In genomic region chr12:51869931-51870330, GRCh38 we compare ENCODE assay signal across 17 cellular contexts. TPM values are rescaled to one million over a fixed set of nuclear protein-coding genes. Genes with fewer than 3 reads are reported as not detected.
DNase-seq lines count a peak whose midpoint lies in the region; ATAC-seq and TF ChIP-seq lines count a peak whose summit lies in the region.
"Had no signal": no experiment of that assay in that cellular context is flagged by ENCODE, and none has a peak within 500 bp of the region (broad histone marks: within the 10 kb centered on the region; RNA-seq: fewer than 3 reads in every experiment).

No MANE protein-coding gene starts in this region.

- DNase-seq in H7 (peak; percentile 49), WTC11 (ENCODE audit: low spot score) (no peak), mesothelial cell of epicardium (ENCODE audit: low spot score in 2 of 2, unreplicated experiment in 2 of 2) (no peak), tibial nerve (ENCODE audit: low spot score in 2 of 2) (no peak), MM.1S (no peak), KG1 (lab: John Stamatoyannopoulos, UW) (no peak), pons (ENCODE audit: low spot score) (no peak)
- DNase-seq: activated CD4-positive, alpha-beta memory T cell treated with anti-CD3 and anti-CD28 coated beads, Interleukin-2, amount 10 ng/mL, durations not matched to agents 7 days and 5 days; NCI-H2029 treated with DMSO at 0.1 percent for 48 hours; PC-9; sigmoid colon; stimulated activated naive B cell treated with anti-CD40 and anti-IgM and Interleukin-4, amounts not matched to agents 10 μg/mL and 1 μg/mL and 100 μg/mL, for 72 hours had no signal

- peaks cover 0 to 34% (median 6%) of the 10 kb centered on the region in 4 donors for H3K4me1 ChIP-seq in tibial nerve
- no peaks in the 10 kb centered on the region for H3K4me1 ChIP-seq in MM.1S (ENCODE audit: low read length)

- H4K20me1 ChIP-seq in MM.1S (ENCODE audit: insufficient read depth, low read length), result no peaks in the 10 kb centered on the region

- no peaks in the 10 kb centered on the region for H3K9me3 ChIP-seq in tibial nerve
- H3K9me3 ChIP-seq in MM.1S (replicated peaks; ENCODE audit: insufficient read depth, low read length), result no peaks in the 10 kb centered on the region
- H3K9me3 ChIP-seq: sigmoid colon had no signal

- WGBS in tibial nerve, 2 donors, result 67 to 73% methylated on average over 3 of the region's 3 CpGs

- ATAC-seq in WTC11, result no peak

- H3K4me1 Mint-ChIP-seq in WTC11, result peaks cover 75% of the 10 kb centered on the region
- peaks cover 63% of the 10 kb centered on the region for H3K4me1 Mint-ChIP-seq in mesothelial cell of epicardium
- H3K4me1 Mint-ChIP-seq: activated CD4-positive, alpha-beta memory T cell treated with anti-CD3 and anti-CD28 coated beads, Interleukin-2, amount 10 ng/mL, durations not matched to agents 7 days and 5 days had no signal

- no peaks in the 10 kb centered on the region for H3F3A ChIP-seq in MM.1S (ENCODE audit: insufficient read depth, low read length)

- no peaks in the 10 kb centered on the region for H3K9me2 ChIP-seq in MM.1S (replicated peaks; ENCODE audit: insufficient read depth, low read length)

- no peak overlapping the region for H3K9ac ChIP-seq in MM.1S (ENCODE audit: low read length)

- H3K27ac Mint-ChIP-seq in WTC11, result peak overlapping the region; percentile 13; the same call in 1 of the 2 replicates
- no peak overlapping the region for H3K27ac Mint-ChIP-seq in mesothelial cell of epicardium
- H3K27ac Mint-ChIP-seq: activated CD4-positive, alpha-beta memory T cell treated with anti-CD3 and anti-CD28 coated beads, Interleukin-2, amount 10 ng/mL, durations not matched to agents 7 days and 5 days; activated T-helper 1 cell treated with anti-CD3 and anti-CD28 coated beads, Interleukin-12 subunit alpha, Interleukin-12 subunit beta, Interleukin-2, Interleukin-4 antibody, amounts not matched to agents 30 ng/mL and 10 ng/mL and 1 ng/mL, durations not matched to agents 14 hours and 24 hours and 36 hours; stimulated activated naive B cell treated with anti-CD40 and anti-IgM and Interleukin-4, amounts not matched to agents 10 μg/mL and 1 μg/mL and 100 μg/mL, for 72 hours had no signal

- CTCF ChIA-PET in WTC11 (lab: Charles Lee), result interaction anchor here (0.7 to 7.2 kb wide), 12 partner anchors 9 to 54 kb away, joined by 3 to 164 read pairs (median 4); partner anchors contain the start of gene FIGNL2

- POLR2A ChIA-PET in WTC11 (lab: Charles Lee), result interaction anchor here (0.8 to 1.6 kb wide), 4 partner anchors 14 to 50 kb away, joined by 3 to 4 read pairs (median 4); partner anchors contain the start of genes ANKRD33 and FIGNL2

- H2AFZ ChIP-seq in MM.1S (ENCODE audit: low read length), result no peak overlapping the region
- H2AFZ ChIP-seq: PC-9 had no signal

- TF ChIP-seq CTCF in WTC11 (IDR thresholded peaks at IDR 0.05), result no peak
- TF ChIP-seq CTCF in mesothelial cell of epicardium (IDR thresholded peaks at IDR 0.05; ENCODE audit: unreplicated experiment), result no peak
- TF ChIP-seq CTCF in tibial nerve (IDR thresholded peaks at IDR 0.05), result no peak
- no peak for TF ChIP-seq CTCF in MM.1S (IDR thresholded peaks at IDR 0.05; ENCODE audit: low read length)

- H3K27me3 Mint-ChIP-seq in WTC11 (ENCODE audit: low read depth) (peaks cover 60% of the 10 kb centered on the region), mesothelial cell of epicardium (ENCODE audit: low read depth) (peaks cover 24% of the 10 kb centered on the region)

- no peak for TF ChIP-seq POLR2A in tibial nerve (IDR thresholded peaks at IDR 0.05)

- H3K27me3 ChIP-seq in H7 (ENCODE audit: control insufficient read depth, insufficient read depth, low read length) (peaks cover 53% of the 10 kb centered on the region), tibial nerve (peaks cover 0 to 9% of the 10 kb centered on the region in 2 donors), MM.1S (replicated peaks; ENCODE audit: insufficient read depth, low read length) (peaks cover 38% of the 10 kb centered on the region)

- H3K4me2 ChIP-seq in MM.1S (ENCODE audit: low read depth, low read length), result no peak overlapping the region
- H3K4me2 ChIP-seq: PC-9 had no signal

- no peaks in the 10 kb centered on the region for H3K79me2 ChIP-seq in MM.1S (ENCODE audit: low read length)

- H3K9me3 Mint-ChIP-seq in WTC11 (no peaks in the 10 kb centered on the region), mesothelial cell of epicardium (no peaks in the 10 kb centered on the region)
- H3K9me3 Mint-ChIP-seq: activated CD4-positive, alpha-beta memory T cell treated with anti-CD3 and anti-CD28 coated beads, Interleukin-2, amount 10 ng/mL, durations not matched to agents 7 days and 5 days; activated T-helper 1 cell treated with anti-CD3 and anti-CD28 coated beads, Interleukin-12 subunit alpha, Interleukin-12 subunit beta, Interleukin-2, Interleukin-4 antibody, amounts not matched to agents 30 ng/mL and 10 ng/mL and 1 ng/mL, durations not matched to agents 14 hours and 24 hours and 36 hours; stimulated activated naive B cell treated with anti-CD40 and anti-IgM and Interleukin-4, amounts not matched to agents 10 μg/mL and 1 μg/mL and 100 μg/mL, for 72 hours had no signal

- H3K4me3 ChIP-seq in H7 (ENCODE audit: insufficient read depth, low read depth, low read length), result no peak overlapping the region
- no peak overlapping the region for H3K4me3 ChIP-seq in tibial nerve
- no peak overlapping the region for H3K4me3 ChIP-seq in MM.1S (ENCODE audit: low read length)
- H3K4me3 ChIP-seq: PC-9 had no signal

- H3K36me3 Mint-ChIP-seq in WTC11, result no peaks in the 10 kb centered on the region
- no peaks in the 10 kb centered on the region for H3K36me3 Mint-ChIP-seq in mesothelial cell of epicardium
- H3K36me3 Mint-ChIP-seq: stimulated activated naive B cell treated with anti-CD40 and anti-IgM and Interleukin-4, amounts not matched to agents 10 μg/mL and 1 μg/mL and 100 μg/mL, for 72 hours had no signal

- no peaks in the 10 kb centered on the region for H3K36me3 ChIP-seq in H7 (replicated peaks; ENCODE audit: control insufficient read depth, insufficient read depth, low read length)
- H3K36me3 ChIP-seq in tibial nerve, result no peaks in the 10 kb centered on the region
- H3K36me3 ChIP-seq in MM.1S (replicated peaks; ENCODE audit: insufficient read depth, low read length), result no peaks in the 10 kb centered on the region
- H3K36me3 ChIP-seq: sigmoid colon had no signal

- TF ChIP-seq EP300 in tibial nerve (IDR thresholded peaks at IDR 0.05), result no peak

- H3K4me3 Mint-ChIP-seq in WTC11, result peak overlapping the region; percentile 69
- peak overlapping the region; percentile 44 for H3K4me3 Mint-ChIP-seq in mesothelial cell of epicardium
- H3K4me3 Mint-ChIP-seq: activated CD4-positive, alpha-beta memory T cell treated with anti-CD3 and anti-CD28 coated beads, Interleukin-2, amount 10 ng/mL, durations not matched to agents 7 days and 5 days; activated T-helper 1 cell treated with anti-CD3 and anti-CD28 coated beads, Interleukin-12 subunit alpha, Interleukin-12 subunit beta, Interleukin-2, Interleukin-4 antibody, amounts not matched to agents 30 ng/mL and 10 ng/mL and 1 ng/mL, durations not matched to agents 14 hours and 24 hours and 36 hours had no signal

- H3K27ac ChIP-seq in tibial nerve, result peak overlapping the region in 3 of 4 donors; percentile 37 to 81 (median 42)
- H3K27ac ChIP-seq in MM.1S (ENCODE audit: low read length), result no peak overlapping the region
- H3K27ac ChIP-seq: coronary artery, PC-9, sigmoid colon had no signal

TF ChIP-seq in WTC11, 78 proteins besides CTCF, POLR2A, EP300 and RAD21:
- TF ChIP-seq RELA (CRISPR knock-in tag; IDR thresholded peaks at IDR 0.05; ENCODE audit: borderline replicate concordance) (no peak), NFE2L1 (CRISPR knock-in tag; IDR thresholded peaks at IDR 0.05) (0 out of 2 replicates have a peak, but pooled peaks have one; percentile 15)

RNA-seq across cellular contexts. Expression of gene ANKRD33, which starts 18.0 kb away (rescaled TPM):
- total RNA-seq in H7 (2014; rRNA removed; shearing (Covaris generic)), result 0.17 and 1.6 TPM in 2 replicates
- total RNA-seq in WTC11 (2021), result 1.7 to 2.3 TPM (median 2.0 TPM) in 3 replicates
- 0.18 to 0.27 TPM (median 0.22 TPM) in 3 replicates for total RNA-seq in mesothelial cell of epicardium
- total RNA-seq in tibial nerve, result under 1 TPM in 2 of 4 donors, not detected in 2; 0.60 to 0.66 TPM
- total RNA-seq: activated CD4-positive, alpha-beta memory T cell treated with anti-CD3 and anti-CD28 coated beads, Interleukin-2, amount 10 ng/mL, durations not matched to agents 7 days and 5 days; activated T-helper 1 cell treated with anti-CD3 and anti-CD28 coated beads, Interleukin-12 subunit alpha, Interleukin-12 subunit beta, Interleukin-2, Interleukin-4 antibody, amounts not matched to agents 30 ng/mL and 10 ng/mL and 1 ng/mL, durations not matched to agents 14 hours and 24 hours and 36 hours; Daoy; epithelial cell of proximal tubule; kidney epithelial cell; PC-9; sigmoid colon had no signal

RNA-seq across cellular contexts. Expression of gene FIGNL2, which starts 21.4 kb away (rescaled TPM):
- total RNA-seq in H7 (2014; rRNA removed; shearing (Covaris generic)), result 5.0 and 5.8 TPM in 2 replicates
- total RNA-seq in WTC11 (2021) (9.9 to 10.3 TPM (median 10.0 TPM) in 3 replicates), mesothelial cell of epicardium (4.8 to 5.2 TPM (median 5.2 TPM) in 3 replicates), tibial nerve (1 to 10 TPM; 1.1 to 2.1 (median 1.3) TPM)
- total RNA-seq: Daoy, PC-9 had no signal

RNA-seq across cellular contexts. Expression of gene ACVRL1, which starts 37.4 kb away (rescaled TPM):
- total RNA-seq in H7 (2014; rRNA removed; shearing (Covaris generic)), result 0.07 and 0.33 TPM in 2 replicates
- 0.64 to 1.5 TPM (median 0.98 TPM) in 3 replicates for total RNA-seq in WTC11 (2021)
- total RNA-seq in mesothelial cell of epicardium, result 0.16 TPM in 1 of 3 replicates, not detected in the others
- total RNA-seq in tibial nerve, result 100 to 1,000 TPM in 1 of 4 donors, 10 to 100 TPM in 3; 68.4 to 318 (median 80.7) TPM
- total RNA-seq: activated CD4-positive, alpha-beta memory T cell treated with anti-CD3 and anti-CD28 coated beads, Interleukin-2, amount 10 ng/mL, durations not matched to agents 7 days and 5 days; activated T-helper 1 cell treated with anti-CD3 and anti-CD28 coated beads, Interleukin-12 subunit alpha, Interleukin-12 subunit beta, Interleukin-2, Interleukin-4 antibody, amounts not matched to agents 30 ng/mL and 10 ng/mL and 1 ng/mL, durations not matched to agents 14 hours and 24 hours and 36 hours; PC-9 had no signal

Comparison
In these comparisons a context has a peak if more than half of its experiments do, and no peak if none do; other contexts are left out.
1. RNA of gene ACVRL1, which starts 37.4 kb away (total RNA-seq): 68.4 to 318 TPM in tibial nerve; 0.64 to 1.5 TPM in WTC11, 0.16 TPM in mesothelial cell of epicardium and 0.07 to 0.33 TPM in H7; every median in the first group is over 10 times any median in the second.